In the genomic region with DNA sequence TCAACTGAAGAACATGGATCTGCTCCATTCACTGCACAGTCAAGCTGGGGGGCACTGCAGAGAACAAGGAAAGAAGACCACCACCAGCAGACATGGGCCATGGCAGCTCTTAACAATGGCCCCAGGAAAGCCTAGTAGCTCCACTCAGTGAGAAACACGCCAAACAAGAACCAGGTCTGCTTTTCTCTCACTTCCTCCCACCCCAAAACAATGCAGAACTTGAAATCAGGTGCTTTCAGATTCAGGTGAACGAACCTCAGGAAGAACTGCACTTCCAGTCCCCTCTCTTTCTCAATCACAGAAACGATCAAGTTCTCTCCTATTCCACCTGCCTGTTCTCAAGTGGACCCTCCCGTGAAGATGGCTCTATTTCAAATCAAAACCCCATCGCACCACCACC, we compare ENCODE assay signal across 1 cellular context.
TF ChIP-seq lines count a peak whose summit lies in the region.

No MANE protein-coding gene starts in this region.

TF ChIP-seq in GM12878, 131 proteins besides CTCF, POLR2A, EP300 and RAD21 (continued from another document):
- TF ChIP-seq, protein P1, sequence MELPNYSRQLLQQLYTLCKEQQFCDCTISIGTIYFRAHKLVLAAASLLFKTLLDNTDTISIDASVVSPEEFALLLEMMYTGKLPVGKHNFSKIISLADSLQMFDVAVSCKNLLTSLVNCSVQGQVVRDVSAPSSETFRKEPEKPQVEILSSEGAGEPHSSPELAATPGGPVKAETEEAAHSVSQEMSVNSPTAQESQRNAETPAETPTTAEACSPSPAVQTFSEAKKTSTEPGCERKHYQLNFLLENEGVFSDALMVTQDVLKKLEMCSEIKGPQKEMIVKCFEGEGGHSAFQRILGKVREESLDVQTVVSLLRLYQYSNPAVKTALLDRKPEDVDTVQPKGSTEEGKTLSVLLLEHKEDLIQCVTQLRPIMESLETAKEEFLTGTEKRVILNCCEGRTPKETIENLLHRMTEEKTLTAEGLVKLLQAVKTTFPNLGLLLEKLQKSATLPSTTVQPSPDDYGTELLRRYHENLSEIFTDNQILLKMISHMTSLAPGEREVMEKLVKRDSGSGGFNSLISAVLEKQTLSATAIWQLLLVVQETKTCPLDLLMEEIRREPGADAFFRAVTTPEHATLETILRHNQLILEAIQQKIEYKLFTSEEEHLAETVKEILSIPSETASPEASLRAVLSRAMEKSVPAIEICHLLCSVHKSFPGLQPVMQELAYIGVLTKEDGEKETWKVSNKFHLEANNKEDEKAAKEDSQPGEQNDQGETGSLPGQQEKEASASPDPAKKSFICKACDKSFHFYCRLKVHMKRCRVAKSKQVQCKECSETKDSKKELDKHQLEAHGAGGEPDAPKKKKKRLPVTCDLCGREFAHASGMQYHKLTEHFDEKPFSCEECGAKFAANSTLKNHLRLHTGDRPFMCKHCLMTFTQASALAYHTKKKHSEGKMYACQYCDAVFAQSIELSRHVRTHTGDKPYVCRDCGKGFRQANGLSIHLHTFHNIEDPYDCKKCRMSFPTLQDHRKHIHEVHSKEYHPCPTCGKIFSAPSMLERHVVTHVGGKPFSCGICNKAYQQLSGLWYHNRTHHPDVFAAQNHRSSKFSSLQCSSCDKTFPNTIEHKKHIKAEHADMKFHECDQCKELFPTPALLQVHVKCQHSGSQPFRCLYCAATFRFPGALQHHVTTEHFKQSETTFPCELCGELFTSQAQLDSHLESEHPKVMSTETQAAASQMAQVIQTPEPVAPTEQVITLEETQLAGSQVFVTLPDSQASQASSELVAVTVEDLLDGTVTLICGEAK (IDR thresholded peaks at IDR 0.05; ENCODE audit: borderline replicate concordance): no peak
- TF ChIP-seq, protein P2, sequence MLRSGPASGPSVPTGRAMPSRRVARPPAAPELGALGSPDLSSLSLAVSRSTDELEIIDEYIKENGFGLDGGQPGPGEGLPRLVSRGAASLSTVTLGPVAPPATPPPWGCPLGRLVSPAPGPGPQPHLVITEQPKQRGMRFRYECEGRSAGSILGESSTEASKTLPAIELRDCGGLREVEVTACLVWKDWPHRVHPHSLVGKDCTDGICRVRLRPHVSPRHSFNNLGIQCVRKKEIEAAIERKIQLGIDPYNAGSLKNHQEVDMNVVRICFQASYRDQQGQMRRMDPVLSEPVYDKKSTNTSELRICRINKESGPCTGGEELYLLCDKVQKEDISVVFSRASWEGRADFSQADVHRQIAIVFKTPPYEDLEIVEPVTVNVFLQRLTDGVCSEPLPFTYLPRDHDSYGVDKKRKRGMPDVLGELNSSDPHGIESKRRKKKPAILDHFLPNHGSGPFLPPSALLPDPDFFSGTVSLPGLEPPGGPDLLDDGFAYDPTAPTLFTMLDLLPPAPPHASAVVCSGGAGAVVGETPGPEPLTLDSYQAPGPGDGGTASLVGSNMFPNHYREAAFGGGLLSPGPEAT (IDR thresholded peaks at IDR 0.05; ENCODE audit: low read depth): no peak
- TF ChIP-seq FOXK2 (IDR thresholded peaks at IDR 0.05) (no peak), SPI1 (IDR thresholded peaks at IDR 0.05; ENCODE audit: borderline replicate concordance, insufficient read depth, low read depth, low read length) (peak; percentile 71; the same call in 1 of the 2 replicates)
